In the genomic region with DNA sequence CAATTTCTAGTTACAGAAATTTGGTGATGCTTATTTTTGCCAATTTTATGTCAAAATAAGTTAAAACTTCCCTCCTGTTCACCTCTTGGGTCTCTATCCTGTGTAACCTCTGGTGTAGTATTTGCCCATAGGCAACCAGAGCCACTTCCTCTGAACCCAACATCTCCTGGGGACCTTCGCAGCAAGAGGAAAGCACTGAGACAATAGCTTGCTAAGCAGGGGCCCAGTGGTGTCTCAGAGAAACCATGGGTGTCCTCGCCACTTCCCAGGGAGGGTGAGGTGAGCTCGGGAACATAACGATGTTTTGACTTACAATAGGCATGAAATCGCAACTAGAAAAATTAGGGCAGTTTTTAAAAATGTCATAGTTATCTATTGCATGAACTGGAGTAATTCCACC, we compare ENCODE assay signal across 16 cellular contexts. TPM values are rescaled to one million over a fixed set of nuclear protein-coding genes. Genes with fewer than 3 reads are reported as not detected.
A peak's percentile ranks its signal among the peaks of the same experiment; 100 is the strongest.
DNase-seq lines count a peak whose midpoint lies in the region; ATAC-seq and TF ChIP-seq lines count a peak whose summit lies in the region.
"Had no signal": no experiment of that assay in that cellular context is flagged by ENCODE, and none has a peak within 500 bp of the region (broad histone marks: within the 10 kb centered on the region; RNA-seq: fewer than 3 reads in every experiment).

No MANE protein-coding gene starts in this region.

- H3K36me3 Mint-ChIP-seq in activated CD4-positive, alpha-beta memory T cell treated with anti-CD3 and anti-CD28 coated beads for 36 hours = peaks cover 35% of the 10 kb centered on the region
- peaks cover 30% of the 10 kb centered on the region for H3K36me3 Mint-ChIP-seq in activated CD4-positive, alpha-beta memory T cell treated with anti-CD3 and anti-CD28 coated beads, Interleukin-2, amount 10 ng/mL, durations not matched to agents 7 days and 5 days (ENCODE audit: low read depth)
- H3K36me3 Mint-ChIP-seq in nephron progenitor cell (ENCODE audit: low read depth) = peaks cover 46% of the 10 kb centered on the region

- no peaks in the 10 kb centered on the region for H3K9me3 Mint-ChIP-seq in activated CD4-positive, alpha-beta memory T cell treated with anti-CD3 and anti-CD28 coated beads for 36 hours
- no peaks in the 10 kb centered on the region for H3K9me3 Mint-ChIP-seq in activated CD4-positive, alpha-beta memory T cell treated with anti-CD3 and anti-CD28 coated beads, Interleukin-2, amount 10 ng/mL, durations not matched to agents 7 days and 5 days
- peaks cover 6% of the 10 kb centered on the region for H3K9me3 Mint-ChIP-seq in nephron progenitor cell
- H3K9me3 Mint-ChIP-seq: IgD-negative memory B cell had no signal

- CTCF ChIA-PET in activated CD4-positive, alpha-beta memory T cell treated with anti-CD3 and anti-CD28 coated beads for 36 hours (lab: Charles Lee) = interaction anchor here (1.1 kb wide), 1 partner anchor 21 kb away, joined by 3 read pairs; no protein-coding TSS in a partner anchor
- CTCF ChIA-PET in activated CD4-positive, alpha-beta memory T cell treated with anti-CD3 and anti-CD28 coated beads, Interleukin-2, amount 10 ng/mL, durations not matched to agents 7 days and 5 days (lab: Charles Lee) = no interaction called here

- no peaks in the 10 kb centered on the region for H3K9me3 ChIP-seq in spleen
- H3K9me3 ChIP-seq: BLaER1 had no signal

- H3K4me1 Mint-ChIP-seq in activated CD4-positive, alpha-beta memory T cell treated with anti-CD3 and anti-CD28 coated beads for 36 hours (ENCODE audit: low read depth) = no peaks in the 10 kb centered on the region
- no peaks in the 10 kb centered on the region for H3K4me1 Mint-ChIP-seq in activated CD4-positive, alpha-beta memory T cell treated with anti-CD3 and anti-CD28 coated beads, Interleukin-2, amount 10 ng/mL, durations not matched to agents 7 days and 5 days
- H3K4me1 Mint-ChIP-seq in nephron progenitor cell = peaks cover 18% of the 10 kb centered on the region
- H3K4me1 Mint-ChIP-seq: IgD-negative memory B cell had no signal

- no peak overlapping the region for H3K4me3 ChIP-seq in astrocyte of the spinal cord (ENCODE audit: low read depth, low read length)
- H3K4me3 ChIP-seq in spleen = no peak overlapping the region
- H3K4me3 ChIP-seq: BLaER1 had no signal

- H3K27ac Mint-ChIP-seq in activated CD4-positive, alpha-beta memory T cell treated with anti-CD3 and anti-CD28 coated beads for 36 hours = peak overlapping the region; percentile 3
- no peak overlapping the region for H3K27ac Mint-ChIP-seq in activated CD4-positive, alpha-beta memory T cell treated with anti-CD3 and anti-CD28 coated beads, Interleukin-2, amount 10 ng/mL, durations not matched to agents 7 days and 5 days
- H3K27ac Mint-ChIP-seq in nephron progenitor cell = peak overlapping the region; percentile 22
- H3K27ac Mint-ChIP-seq: IgD-negative memory B cell had no signal

- in situ Hi-C loops in astrocyte of the spinal cord (cut with HindIII; ENCODE audit: low sequenced_read_pairs) = no loop called here

- POLR2A ChIA-PET in activated CD4-positive, alpha-beta memory T cell treated with anti-CD3 and anti-CD28 coated beads for 36 hours (lab: Charles Lee) = no interaction called here
- POLR2A ChIA-PET in activated CD4-positive, alpha-beta memory T cell treated with anti-CD3 and anti-CD28 coated beads, Interleukin-2, amount 10 ng/mL, durations not matched to agents 7 days and 5 days (lab: Charles Lee) = no interaction called here

- TF ChIP-seq CTCF in astrocyte of the spinal cord (IDR thresholded peaks at IDR 0.05; ENCODE audit: low read depth, low read length) = peak; percentile 0
- no peak for TF ChIP-seq CTCF in nephron progenitor cell (IDR thresholded peaks at IDR 0.05)
- TF ChIP-seq CTCF in spleen (IDR thresholded peaks at IDR 0.05 in 8 of 11, conservative IDR thresholded peaks at IDR 0.05 in 3 of 11) = no peak

- H3K27me3 ChIP-seq in spleen (replicated peaks in 1 of 7) = no peaks in the 10 kb centered on the region
- H3K27me3 ChIP-seq: BLaER1 had no signal

- H3K27ac ChIP-seq in spleen = no peak overlapping the region
- H3K27ac ChIP-seq: 22Rv1, BLaER1 had no signal

- no peak for DNase-seq in activated CD4-positive, alpha-beta memory T cell treated with anti-CD3 and anti-CD28 coated beads for 36 hours
- DNase-seq in activated CD4-positive, alpha-beta memory T cell treated with anti-CD3 and anti-CD28 coated beads, Interleukin-2, amount 10 ng/mL, durations not matched to agents 7 days and 5 days = no peak
- DNase-seq in Right ventricle myocardium inferior (ENCODE audit: missing footprints) (no peak), left cardiac atrium (no peak), astrocyte of the spinal cord (ENCODE audit: low read depth, low spot score) (no peak), nephron progenitor cell (no peak), spleen (no peak), NCI-H69 (lab: John Stamatoyannopoulos, UW) (no peak)
- DNase-seq: AML-193, DMS53, GF-D8, GOT3 had no signal

- WGBS in spleen, 5 donors = 85 to 93% (median 89%) methylated on average over 5 of the region's 5 CpGs

- ATAC-seq in Right ventricle myocardium inferior (peak; percentile 37), left cardiac atrium (no peak)
- ATAC-seq: HCT116 had no signal

- H3K27me3 Mint-ChIP-seq in activated CD4-positive, alpha-beta memory T cell treated with anti-CD3 and anti-CD28 coated beads for 36 hours = no peaks in the 10 kb centered on the region
- H3K27me3 Mint-ChIP-seq in activated CD4-positive, alpha-beta memory T cell treated with anti-CD3 and anti-CD28 coated beads, Interleukin-2, amount 10 ng/mL, durations not matched to agents 7 days and 5 days = no peaks in the 10 kb centered on the region
- H3K27me3 Mint-ChIP-seq in nephron progenitor cell (ENCODE audit: low read depth, poor library complexity) = no peaks in the 10 kb centered on the region
- H3K27me3 Mint-ChIP-seq: IgD-negative memory B cell had no signal

- H3K4me3 Mint-ChIP-seq in activated CD4-positive, alpha-beta memory T cell treated with anti-CD3 and anti-CD28 coated beads for 36 hours = no peak overlapping the region
- H3K4me3 Mint-ChIP-seq in activated CD4-positive, alpha-beta memory T cell treated with anti-CD3 and anti-CD28 coated beads, Interleukin-2, amount 10 ng/mL, durations not matched to agents 7 days and 5 days = no peak overlapping the region
- H3K4me3 Mint-ChIP-seq in nephron progenitor cell = no peak overlapping the region
- H3K4me3 Mint-ChIP-seq: IgD-negative memory B cell had no signal

- peaks cover 0 to 75% (median 23%) of the 10 kb centered on the region in 6 donors for H3K36me3 ChIP-seq in spleen

- no peaks in the 10 kb centered on the region for H3K4me1 ChIP-seq in spleen
- H3K4me1 ChIP-seq: BLaER1 had no signal

- TF ChIP-seq POLR2A in spleen (IDR thresholded peaks at IDR 0.05) = no peak

- intact Hi-C loops in activated CD4-positive, alpha-beta memory T cell treated with anti-CD3 and anti-CD28 coated beads for 36 hours (cut with micrococcal nuclease) = no loop called here
- intact Hi-C loops in Right ventricle myocardium inferior (cut with DNase I) (no loop called here), left cardiac atrium (cut with DNase I) (no loop called here), spleen (cut with DNase I; ENCODE audit: low total_unique reads) (no loop called here)

RNA-seq across cellular contexts. Expression of a gene that starts 56.4 kb away (rescaled TPM):
- total RNA-seq in activated CD4-positive, alpha-beta memory T cell treated with anti-CD3 and anti-CD28 coated beads for 36 hours = 10 to 100 TPM; 21.5 to 22.5 TPM
- total RNA-seq in activated CD4-positive, alpha-beta memory T cell treated with anti-CD3 and anti-CD28 coated beads, Interleukin-2, amount 10 ng/mL, durations not matched to agents 7 days and 5 days = 1 to 10 TPM; 7.7 to 8.1 TPM
- total RNA-seq in Right ventricle myocardium inferior = 31.2 TPM
- 10 to 100 TPM; 26.8 to 30.9 TPM for total RNA-seq in left cardiac atrium
- 10 to 100 TPM in 6 of 7 donors, 1 to 10 TPM in 1; 9.3 to 15.8 (median 14.5) TPM for total RNA-seq in spleen
- 10 to 100 TPM in 2 of 3 donors, 1 to 10 TPM in 1; 6.8 to 11.6 (median 10.3) TPM for polyA plus RNA-seq in spleen
